Comparison of ENCODE assay signal across 17 cellular contexts in the genomic region with DNA sequence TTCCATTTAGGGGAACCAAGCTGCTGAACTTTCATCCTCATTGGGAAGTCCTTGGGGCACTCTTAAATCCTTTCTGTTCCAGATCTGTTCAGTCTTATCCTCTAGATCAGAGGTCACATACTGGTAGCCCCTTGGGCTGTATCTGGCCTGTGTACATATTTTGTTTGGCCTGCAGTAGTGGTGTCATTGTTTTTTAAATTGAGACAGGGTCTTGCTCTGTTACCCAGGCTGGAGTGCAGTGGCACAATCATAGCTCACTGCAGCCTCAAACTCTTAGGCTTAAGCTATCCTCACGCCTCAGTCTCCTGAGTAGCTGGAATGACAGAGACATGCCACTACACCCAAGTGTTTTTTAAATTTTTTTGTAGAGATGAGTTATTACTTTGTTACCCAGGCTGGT. TPM values are rescaled to one million over a fixed set of nuclear protein-coding genes. Genes with fewer than 3 reads are reported as not detected.
DNase-seq lines count a peak whose midpoint lies in the region; ATAC-seq and TF ChIP-seq lines count a peak whose summit lies in the region.
"Had no signal": no experiment of that assay in that cellular context is flagged by ENCODE, and none has a peak within 500 bp of the region (broad histone marks: within the 10 kb centered on the region; RNA-seq: fewer than 3 reads in every experiment).

No MANE protein-coding gene starts in this region.

- peaks cover 21% of the 10 kb centered on the region for H3K36me3 Mint-ChIP-seq in stimulated activated naive CD8-positive, alpha-beta T cell treated with anti-CD3 and anti-CD28 coated beads, Interleukin-15, Interleukin-2, amounts not matched to agents 100 ng/mL and 50 ng/mL, for 24 hours (ENCODE audit: low read depth)
- peaks cover 7% of the 10 kb centered on the region for H3K36me3 Mint-ChIP-seq in T-cell
- no peaks in the 10 kb centered on the region for H3K36me3 Mint-ChIP-seq in immature natural killer cell

- POLR2A ChIA-PET in T-cell (lab: Charles Lee): no interaction called here

- CTCF ChIA-PET in T-cell (lab: Charles Lee): no interaction called here

- H3K9me3 Mint-ChIP-seq in stimulated activated naive CD8-positive, alpha-beta T cell treated with anti-CD3 and anti-CD28 coated beads, Interleukin-15, Interleukin-2, amounts not matched to agents 100 ng/mL and 50 ng/mL, for 24 hours: no peaks in the 10 kb centered on the region
- no peaks in the 10 kb centered on the region for H3K9me3 Mint-ChIP-seq in T-cell
- no peaks in the 10 kb centered on the region for H3K9me3 Mint-ChIP-seq in immature natural killer cell
- H3K9me3 Mint-ChIP-seq: HFFc6 had no signal

- ATAC-seq in stimulated activated naive CD8-positive, alpha-beta T cell treated with anti-CD3 and anti-CD28 coated beads, Interleukin-15, Interleukin-2, amounts not matched to agents 100 U/mL and 50 U/mL, for 24 hours: no peak
- ATAC-seq in T-cell (replicated peaks in 1 of 4) (no peak), GM18505 (IDR thresholded peaks at IDR 0.05; ENCODE audit: unreplicated experiment) (no peak), GM19035 (IDR thresholded peaks at IDR 0.05; ENCODE audit: unreplicated experiment) (no peak)
- ATAC-seq: heart left ventricle had no signal

- no peak overlapping the region for H3K4me3 Mint-ChIP-seq in stimulated activated naive CD8-positive, alpha-beta T cell treated with anti-CD3 and anti-CD28 coated beads, Interleukin-15, Interleukin-2, amounts not matched to agents 100 ng/mL and 50 ng/mL, for 24 hours
- H3K4me3 Mint-ChIP-seq in T-cell: peak overlapping the region in 2 of 3 donors; percentile 22 to 70
- peak overlapping the region; percentile 59 to 81 (median 63) for H3K4me3 Mint-ChIP-seq in immature natural killer cell
- H3K4me3 Mint-ChIP-seq: HFFc6 had no signal

- peak overlapping the region; percentile 13 for H3K27ac Mint-ChIP-seq in stimulated activated naive CD8-positive, alpha-beta T cell treated with anti-CD3 and anti-CD28 coated beads, Interleukin-15, Interleukin-2, amounts not matched to agents 100 ng/mL and 50 ng/mL, for 24 hours
- peak overlapping the region; percentile 78 to 87 for H3K27ac Mint-ChIP-seq in T-cell
- peak overlapping the region; percentile 79 to 98 (median 89) for H3K27ac Mint-ChIP-seq in immature natural killer cell
- H3K27ac Mint-ChIP-seq: HFFc6 had no signal

- peaks cover 90% of the 10 kb centered on the region for H3K4me1 Mint-ChIP-seq in stimulated activated naive CD8-positive, alpha-beta T cell treated with anti-CD3 and anti-CD28 coated beads, Interleukin-15, Interleukin-2, amounts not matched to agents 100 ng/mL and 50 ng/mL, for 24 hours (ENCODE audit: low read depth)
- H3K4me1 Mint-ChIP-seq in T-cell (peaks cover 92 to 94% (median 93%) of the 10 kb centered on the region in 3 donors), immature natural killer cell (peaks cover 92 to 96% of the 10 kb centered on the region in 2 donors)

- no peak for DNase-seq in stimulated activated naive CD8-positive, alpha-beta T cell treated with anti-CD3 and anti-CD28 coated beads, Interleukin-15, Interleukin-2, amounts not matched to agents 100 U/mL and 50 U/mL, for 24 hours
- no peak for DNase-seq in T-cell
- no peak for DNase-seq in immature natural killer cell
- no peak for DNase-seq in medulla oblongata (ENCODE audit: extremely low spot score)
- DNase-seq: Caco-2, cerebellar nuclear complex, heart left ventricle, HFFc6, KBM-7, left ventricle myocardium inferior, midbrain, NCI-H2171 treated with DMSO at 0.1 percent for 48 hours, NCI-H526 treated with DMSO at 0.1 percent for 48 hours, SK-N-SH had no signal

- H3K27me3 Mint-ChIP-seq in stimulated activated naive CD8-positive, alpha-beta T cell treated with anti-CD3 and anti-CD28 coated beads, Interleukin-15, Interleukin-2, amounts not matched to agents 100 ng/mL and 50 ng/mL, for 24 hours: no peaks in the 10 kb centered on the region
- H3K27me3 Mint-ChIP-seq in T-cell: no peaks in the 10 kb centered on the region
- H3K27me3 Mint-ChIP-seq in immature natural killer cell (ENCODE audit: low read depth in 3 of 3): peaks cover 0 to 3% (median 0%) of the 10 kb centered on the region in 3 donors

- no peak for TF ChIP-seq POLR2A in GM18505 (IDR thresholded peaks at IDR 0.05; ENCODE audit: borderline replicate concordance, extremely low read depth, insufficient read depth, insufficient read length)

RNA-seq across cellular contexts. Expression of a gene that starts 14.8 kb away (rescaled TPM):
- 100 to 1,000 TPM; 110 to 126 (median 125) TPM for total RNA-seq in T-cell
- 100 to 1,000 TPM; 271 to 323 (median 273) TPM for polyA plus RNA-seq in immature natural killer cell

Comparison
In these comparisons a context has a peak if more than half of its experiments do, and no peak if none do; other contexts are left out.
1. H3K27ac Mint-ChIP-seq: peak in every context shown above with its lines; median percentile 89 in immature natural killer cell; 82 in T-cell; 13 in stimulated activated naive CD8-positive, alpha-beta T cell treated with anti-CD3 and anti-CD28 coated beads, Interleukin-15, Interleukin-2, amounts not matched to agents 100 ng/mL and 50 ng/mL, for 24 hours.